12 cellular contexts compared by ENCODE assay signal in the genomic region with DNA sequence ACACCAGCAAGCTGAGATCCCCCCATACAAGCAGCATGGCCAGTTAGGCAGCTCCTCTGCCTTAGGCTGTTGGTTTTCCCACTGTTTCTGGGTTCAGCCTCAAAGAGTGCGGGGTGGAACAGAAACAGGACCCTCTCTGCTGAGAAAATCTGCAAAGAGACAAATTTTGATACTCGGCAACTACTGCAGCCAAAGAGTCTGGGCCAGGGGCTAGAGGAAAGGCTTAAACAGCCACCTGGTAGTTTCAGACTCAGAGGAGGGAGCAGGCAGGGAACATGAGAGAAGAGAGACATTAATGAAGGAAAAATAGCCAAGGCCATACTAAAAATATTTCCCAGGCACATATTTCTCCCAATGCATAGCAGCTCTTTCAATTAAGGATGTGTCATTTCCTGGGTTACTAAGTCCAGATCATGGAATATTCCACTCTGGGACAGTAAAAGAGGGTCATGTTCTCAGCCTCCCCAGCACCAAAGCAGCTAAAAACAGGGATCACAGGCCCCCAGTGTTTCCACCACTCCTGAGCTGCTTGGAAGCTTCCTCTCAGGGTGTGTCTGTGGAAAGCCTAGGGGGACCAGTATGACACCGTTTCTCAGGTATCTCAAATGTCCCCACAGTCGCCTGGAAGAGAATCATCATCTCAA. TPM values are rescaled to one million over a fixed set of nuclear protein-coding genes. Genes with fewer than 3 reads are reported as not detected.
A peak's percentile ranks its signal among the peaks of the same experiment; 100 is the strongest.
DNase-seq lines count a peak whose midpoint lies in the region; ATAC-seq and TF ChIP-seq lines count a peak whose summit lies in the region.
"Had no signal": no experiment of that assay in that cellular context is flagged by ENCODE, and none has a peak within 500 bp of the region (broad histone marks: within the 10 kb centered on the region; RNA-seq: fewer than 3 reads in every experiment).

No MANE protein-coding gene starts in this region.

- no peak for DNase-seq in cardiac muscle cell (ENCODE audit: low read depth in 1 of 2, low spot score in 1 of 2)
- DNase-seq in left ventricle myocardium superior = no peak
- peak; percentile 51 for DNase-seq in choroid plexus epithelial cell (ENCODE audit: low read depth)
- no peak for DNase-seq in lung (ENCODE audit: low spot score)
- DNase-seq in upper lobe of right lung = no peak
- DNase-seq in SKM-1 treated with dmso at 0.1 percent for 144 hours (lab: John Stamatoyannopoulos, UW; ENCODE audit: unreplicated experiment) = no peak
- DNase-seq in stimulated activated CD4-positive, alpha-beta T cell treated with anti-CD3 and anti-CD28 coated beads, Interleukin-4, amount 100 ng/mL, for 24 hours = no peak
- DNase-seq: immature natural killer cell; stimulated activated CD4-positive, alpha-beta T cell treated with anti-CD3 and anti-CD28 coated beads, Interleukin-1b, Interleukin-23, amount 100 ng/mL, for 48 hours had no signal

- H3K9me3 ChIP-seq in cardiac muscle cell (ENCODE audit: low read depth) (no peaks in the 10 kb centered on the region), lung (ENCODE audit: control insufficient read depth in 2 of 2, insufficient read depth in 1 of 2, low read length in 1 of 2) (no peaks in the 10 kb centered on the region), upper lobe of right lung (no peaks in the 10 kb centered on the region)

- intact Hi-C loops in left ventricle myocardium superior (cut with micrococcal nuclease) (no loop called here), upper lobe of right lung (cut with DNase I) (no loop called here)

- H3K4me1 ChIP-seq in cardiac muscle cell (ENCODE audit: low read depth) = peaks cover 19% of the 10 kb centered on the region
- peaks cover 16 to 23% of the 10 kb centered on the region in 2 donors for H3K4me1 ChIP-seq in lung (ENCODE audit: control insufficient read depth in 2 of 2, insufficient read depth in 2 of 2, low read length in 2 of 2)
- H3K4me1 ChIP-seq in upper lobe of right lung = peaks cover 30% of the 10 kb centered on the region

- H3K27me3 ChIP-seq in cardiac muscle cell = no peaks in the 10 kb centered on the region
- no peaks in the 10 kb centered on the region for H3K27me3 ChIP-seq in lung (ENCODE audit: control insufficient read depth, insufficient read depth)
- no peaks in the 10 kb centered on the region for H3K27me3 ChIP-seq in upper lobe of right lung

- peaks cover 16% of the 10 kb centered on the region for H3K36me3 ChIP-seq in cardiac muscle cell
- peaks cover 24 to 26% of the 10 kb centered on the region in 2 donors for H3K36me3 ChIP-seq in lung (ENCODE audit: control insufficient read depth in 2 of 2, insufficient read depth in 2 of 2, low read length in 2 of 2)
- peaks cover 32% of the 10 kb centered on the region for H3K36me3 ChIP-seq in upper lobe of right lung

- ATAC-seq in left ventricle myocardium superior (no peak), lung (ENCODE audit: insufficient read depth, low FRiP score) (no peak), upper lobe of right lung (no peak), HG03520 (IDR thresholded peaks at IDR 0.05; ENCODE audit: unreplicated experiment) (no peak)

- TF ChIP-seq CTCF in cardiac muscle cell (IDR thresholded peaks at IDR 0.05; ENCODE audit: low read depth, low read length) = no peak
- TF ChIP-seq CTCF in choroid plexus epithelial cell (conservative IDR thresholded peaks at IDR 0.05; ENCODE audit: low read depth, low read length) = no peak
- TF ChIP-seq CTCF in lung (IDR thresholded peaks at IDR 0.05; ENCODE audit: control extremely low read depth, extremely low read depth) = no peak
- no peak for TF ChIP-seq CTCF in upper lobe of right lung (IDR thresholded peaks at IDR 0.05)

- peak overlapping the region; percentile 84 for H3K27ac ChIP-seq in cardiac muscle cell
- H3K27ac ChIP-seq in lung (ENCODE audit: low read depth in 1 of 2, low read length in 1 of 2) = peak overlapping the region; percentile 47 to 81
- peak overlapping the region; percentile 63 for H3K27ac ChIP-seq in upper lobe of right lung
- H3K27ac ChIP-seq: 22Rv1, HL-60 had no signal

- WGBS in lung, 2 donors = 80 to 87% methylated on average over 4 of the region's 4 CpGs

- H3K4me3 ChIP-seq in cardiac muscle cell = no peak overlapping the region
- no peak overlapping the region for H3K4me3 ChIP-seq in choroid plexus epithelial cell (ENCODE audit: low read depth, low read length)
- no peak overlapping the region for H3K4me3 ChIP-seq in lung
- no peak overlapping the region for H3K4me3 ChIP-seq in upper lobe of right lung

RNA-seq across cellular contexts. Expression of a gene that starts 29.8 kb away (rescaled TPM):
- total RNA-seq in cardiac muscle cell (75.7 and 96.3 TPM in 2 replicates), left ventricle myocardium superior (231 TPM), lung (100 to 1,000 TPM in 1 of 2 donors, 10 to 100 TPM in 1; 61.4 to 243 TPM), upper lobe of right lung (190 TPM)
- polyA plus RNA-seq in cardiac muscle cell (286 and 335 TPM in 2 replicates), lung (100 to 1,000 TPM; 156 to 200 TPM)
